Comparison of ENCODE assay signal across 8 cellular contexts in the genomic region with DNA sequence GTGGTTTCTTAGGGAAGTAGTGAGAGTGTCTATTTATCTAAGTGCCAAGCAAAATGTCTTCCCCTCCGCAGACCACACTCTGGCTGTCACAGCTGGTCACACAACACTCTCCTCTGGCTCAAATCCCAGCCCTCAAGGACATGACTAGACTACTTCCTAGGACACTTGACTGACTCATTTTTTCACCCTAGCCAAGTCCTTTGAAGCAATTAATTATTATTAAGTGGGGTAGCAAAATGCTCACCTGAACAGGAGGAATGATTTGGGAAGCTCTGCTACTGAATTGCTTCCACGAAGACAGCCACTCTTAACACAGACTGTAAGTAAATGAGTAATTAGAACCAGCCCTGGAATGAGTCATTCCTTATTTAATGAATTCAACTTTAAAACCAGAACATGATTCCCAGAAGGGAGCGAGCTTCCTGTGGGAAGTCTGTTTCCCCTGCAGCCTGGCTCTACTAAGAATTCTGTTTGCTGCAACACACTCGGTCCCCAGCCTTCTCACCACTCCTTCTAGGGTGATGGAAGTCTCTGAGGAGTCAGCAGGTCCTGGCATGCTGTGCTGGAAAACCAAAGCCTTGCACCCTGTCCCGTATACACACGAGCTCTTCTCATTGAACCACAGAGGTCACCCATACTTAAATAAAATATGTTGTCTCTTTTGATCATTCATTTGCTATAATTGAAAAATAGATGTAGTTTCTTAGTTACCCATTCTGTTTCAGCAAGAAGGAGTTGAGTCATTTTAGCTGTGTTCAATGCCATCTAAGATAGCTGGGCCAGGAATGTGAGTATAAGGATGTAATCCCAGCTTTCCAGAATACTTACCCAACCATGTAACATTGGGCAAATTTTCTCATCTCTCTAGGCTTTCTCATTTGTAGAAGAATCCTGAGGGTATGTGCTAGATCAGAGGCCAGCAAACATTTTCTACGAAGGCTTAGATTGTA.
DNase-seq lines count a peak whose midpoint lies in the region; ATAC-seq and TF ChIP-seq lines count a peak whose summit lies in the region.

No MANE protein-coding gene starts in this region.

- no peaks in the 10 kb centered on the region for H3K9me3 ChIP-seq in GM23248 (ENCODE audit: low read depth)
- H3K9me3 ChIP-seq in spleen, result no peaks in the 10 kb centered on the region

- H3K27ac ChIP-seq in GM23248 (peak overlapping the region; percentile 55), RWPE1 (peak overlapping the region; percentile 50; the same call in 1 of the 2 replicates), spleen (peak overlapping the region in 7 of 8 donors; percentile 7 to 63 (median 21))

- no peaks in the 10 kb centered on the region for H3K36me3 Mint-ChIP-seq in endothelial cell (ENCODE audit: low read depth, unreplicated experiment)

- H3K4me1 Mint-ChIP-seq in endothelial cell (ENCODE audit: unreplicated experiment), result peaks cover 13% of the 10 kb centered on the region

- no peak for TF ChIP-seq POLR2A in spleen (IDR thresholded peaks at IDR 0.05)

- H3K9ac ChIP-seq in GM23248, result no peak overlapping the region

- TF ChIP-seq CTCF in RWPE1 (conservative IDR thresholded peaks at IDR 0.05; ENCODE audit: low read depth) (no peak), spleen (IDR thresholded peaks at IDR 0.05 in 8 of 11, conservative IDR thresholded peaks at IDR 0.05 in 3 of 11) (no peak), endothelial cell (IDR thresholded peaks at IDR 0.05; ENCODE audit: unreplicated experiment) (no peak)

- H3K4me3 ChIP-seq in GM23248 (peak overlapping the region; percentile 20; the same call in 1 of the 2 replicates), spleen (no peak overlapping the region)

- H3K4me1 ChIP-seq in GM23248 (ENCODE audit: insufficient read depth), result peaks cover 22% of the 10 kb centered on the region
- H3K4me1 ChIP-seq in spleen, result peaks cover 0 to 21% (median 14%) of the 10 kb centered on the region in 6 donors

- H2AFZ ChIP-seq in GM23248, result no peak overlapping the region

- POLR2A ChIA-PET in RWPE1 (lab: Yijun Ruan, JAX; ENCODE audit: low non-redundant PET), result no interaction called here

- H3K27me3 Mint-ChIP-seq in endothelial cell (ENCODE audit: unreplicated experiment), result peaks cover 2% of the 10 kb centered on the region

- in situ Hi-C loops in GM23248 (cut with MboI), result no loop called here

- H3K9me3 Mint-ChIP-seq in endothelial cell (ENCODE audit: unreplicated experiment), result no peaks in the 10 kb centered on the region

- H3K36me3 ChIP-seq in GM23248 (ENCODE audit: low read depth) (no peaks in the 10 kb centered on the region), spleen (no peaks in the 10 kb centered on the region)

- H3K27me3 ChIP-seq in GM23248 (replicated peaks; ENCODE audit: insufficient read depth) (no peaks in the 10 kb centered on the region), spleen (replicated peaks in 1 of 7) (no peaks in the 10 kb centered on the region)

- no peak overlapping the region for H3K4me3 Mint-ChIP-seq in endothelial cell (ENCODE audit: unreplicated experiment)

- no peaks in the 10 kb centered on the region for H3K79me2 ChIP-seq in GM23248 (ENCODE audit: insufficient read depth)

- H3F3A ChIP-seq in GM23248 (ENCODE audit: insufficient read depth), result peaks cover 26% of the 10 kb centered on the region

- 14% methylated on average over 7 of the region's 7 CpGs for WGBS in GM23248 (ENCODE audit: low coverage in 1 of 2, low lambda C conversion rate in 2 of 2, missing lambda C conversion rate in 2 of 2), 2 experiments
- WGBS in spleen, 5 donors, result 34 to 46% (median 38%) methylated on average over 7 of the region's 7 CpGs

- DNase-seq in GM23248 (peak; percentile 73), RWPE1 (ENCODE audit: low spot score) (peak; percentile 37), globus pallidus (ENCODE audit: low spot score) (peak; percentile 26), spleen (no peak), endothelial cell (ENCODE audit: low spot score) (no peak)

- intact Hi-C loops in spleen (cut with DNase I; ENCODE audit: low total_unique reads), result no loop called here

- ATAC-seq in GM21515 (IDR thresholded peaks at IDR 0.05; ENCODE audit: unreplicated experiment), result no peak
- ATAC-seq in GM19395 (IDR thresholded peaks at IDR 0.05; ENCODE audit: unreplicated experiment), result no peak
- ATAC-seq in HG02870 (IDR thresholded peaks at IDR 0.05; ENCODE audit: unreplicated experiment), result no peak

- H4K20me1 ChIP-seq in GM23248 (ENCODE audit: insufficient read depth), result no peaks in the 10 kb centered on the region

- H3K27ac Mint-ChIP-seq in endothelial cell (ENCODE audit: unreplicated experiment), result no peak overlapping the region

- CTCF ChIA-PET in RWPE1 (lab: Yijun Ruan, JAX), result interaction anchor here (0.6 to 1.4 kb wide), 2 partner anchors 20 to 62 kb away, joined by 4 to 5 read pairs; no protein-coding TSS in a partner anchor

- peak overlapping the region; percentile 70 for H3K4me2 ChIP-seq in GM23248 (ENCODE audit: unreplicated experiment)

- no peaks in the 10 kb centered on the region for H3K9me2 ChIP-seq in GM23248 (ENCODE audit: insufficient read depth)

Comparison
In these comparisons a context has a peak if more than half of its experiments do, and no peak if none do; other contexts are left out.
1. DNase-seq: peak in GM23248 (single experiment), RWPE1 (single experiment) and globus pallidus (single experiment); none in spleen (single experiment) and endothelial cell (single experiment).
2. Peak in every context shown above with its lines, with median percentiles within 50 percentile points of each other: H3K27ac ChIP-seq.